In genomic region chr17:75289122-75289831, GRCh38 we compare ENCODE assay signal across 8 cellular contexts. TPM values are rescaled to one million over a fixed set of nuclear protein-coding genes. Genes with fewer than 3 reads are reported as not detected.
DNase-seq lines count a peak whose midpoint lies in the region; ATAC-seq, FAIRE-seq and TF ChIP-seq lines count a peak whose summit lies in the region.

Gene SLC25A19 (minus strand): TSS chr17:75289433. CDS start chr17:75286764, 2,669 bp downstream.

- peak; percentile 41 for FAIRE-seq in pancreas (lab: Jason Lieb, UNC)

- whole genome bisulfite sequencing in pancreas, 2 donors, result 0% methylated on average over 64 to 65 of the region's 65 CpGs

- H3K27ac ChIP-seq in pancreas, result peak within 1 kb of the TSS; percentile 88 to 95 (median 92)
- H3K27ac ChIP-seq in tibial artery, result peak within 1 kb of the TSS; percentile 86 to 87

- peaks cover 0 to 5% (median 0%) of the 10 kb centered on the region in 3 donors for H3K4me1 ChIP-seq in pancreas
- peaks cover 0 to 10% (median 4%) of the 10 kb centered on the region in 4 donors for H3K4me1 ChIP-seq in tibial artery

- peak within 1 kb of the TSS; percentile 68 to 87 (median 76) for H3K4me3 ChIP-seq in pancreas
- peak within 1 kb of the TSS; percentile 69 to 73 for H3K4me3 ChIP-seq in tibial artery

- no peaks in the 10 kb centered on the region for H3K36me3 ChIP-seq in pancreas
- peaks cover 0 to 19% (median 12%) of the 10 kb centered on the region in 3 donors for H3K36me3 ChIP-seq in tibial artery

- H3K27me3 ChIP-seq in pancreas (no peaks in the 10 kb centered on the region), tibial artery (no peaks in the 10 kb centered on the region)

- ATAC-seq in HG02759 (IDR thresholded peaks at IDR 0.05; ENCODE audit: unreplicated experiment) (peak; percentile 91), Right ventricle myocardium inferior (peak; percentile 99), pancreas (peak; percentile 96 to 98 (median 98))

- H3K9me3 ChIP-seq in pancreas, result no peaks in the 10 kb centered on the region
- no peaks in the 10 kb centered on the region for H3K9me3 ChIP-seq in tibial artery

- peak; percentile 96 to 98 (median 97) for DNase-seq in NCI-H1417 (lab: John Stamatoyannopoulos, UW)
- DNase-seq in SW 1271 (lab: John Stamatoyannopoulos, UW), result peak; percentile 94 to 97
- peak; percentile 87 for DNase-seq in activated naive CD8-positive, alpha-beta T cell treated with anti-CD3 and anti-CD28 coated beads, Interleukin-2, amount 50 U/mL, for 16 hours (ENCODE audit: low read depth, low spot score)
- peak; percentile 99 for DNase-seq in Right ventricle myocardium inferior (ENCODE audit: missing footprints)
- peak; percentile 91 to 99 (median 98) for DNase-seq in pancreas
- peak; percentile 99 for DNase-seq in tibial artery

- intact Hi-C loops in Right ventricle myocardium inferior (cut with DNase I), result loop anchor here (2.0 kb wide), 1 partner anchor 18 kb away; the partner anchor contains the start of gene MIF4GD
- intact Hi-C loops in pancreas (cut with DNase I), result no loop called here
- intact Hi-C loops in tibial artery (cut with DNase I; ENCODE audit: low total_unique reads), result no loop called here

- TF ChIP-seq CTCF in GM12873 (IDR thresholded peaks at IDR 0.05; ENCODE audit: insufficient read depth, low read depth, low read length, missing control alignments), result peak; percentile 59
- TF ChIP-seq CTCF in pancreas (IDR thresholded peaks at IDR 0.05), result no peak
- TF ChIP-seq CTCF in tibial artery (IDR thresholded peaks at IDR 0.05), result no peak

RNA-seq across cellular contexts. Expression of gene SLC25A19, which starts in this region (rescaled TPM):
- total RNA-seq in Right ventricle myocardium inferior, result 19.5 TPM
- total RNA-seq in pancreas, result 10 to 100 TPM in 1 of 6 donors, 1 to 10 TPM in 5; 4.4 to 10.8 (median 6.7) TPM
- 1 to 10 TPM; 8.5 to 9.3 TPM for polyA plus RNA-seq in pancreas

Comparison
In these comparisons a context has a peak if more than half of its experiments do, and no peak if none do; other contexts are left out.
1. Peak in every context shown above with its lines: DNase-seq, ATAC-seq, H3K4me3 ChIP-seq and H3K27ac ChIP-seq.